Comparison of ENCODE assay signal across 8 cellular contexts in genomic region chr2:86396304-86396785, GRCh38.
DNase-seq lines count a peak whose midpoint lies in the region; ATAC-seq and TF ChIP-seq lines count a peak whose summit lies in the region.

No MANE protein-coding gene starts in this region.

- no peaks in the 10 kb centered on the region for H3K27me3 ChIP-seq in MM.1S (replicated peaks; ENCODE audit: insufficient read depth, low read length)

- H4K20me1 ChIP-seq in MM.1S (ENCODE audit: insufficient read depth, low read length), result no peaks in the 10 kb centered on the region

- H3K36me3 ChIP-seq in MM.1S (replicated peaks; ENCODE audit: insufficient read depth, low read length), result no peaks in the 10 kb centered on the region

- no peak overlapping the region for H2AFZ ChIP-seq in MM.1S (ENCODE audit: low read length)

- ATAC-seq in GM18520 (IDR thresholded peaks at IDR 0.05; ENCODE audit: unreplicated experiment), result no peak

- no peaks in the 10 kb centered on the region for H3K9me2 ChIP-seq in MM.1S (replicated peaks; ENCODE audit: insufficient read depth, low read length)

- DNase-seq in GM03348 (ENCODE audit: low spot score), result peak; percentile 36
- peak; percentile 10 for DNase-seq in MM.1S
- peak in 36 of 56 donors; percentile 3 to 79 (median 32) for DNase-seq in amygdala (lab: John Stamatoyannopoulos, UW)
- peak; percentile 61 for DNase-seq in kidney tubule cell (ENCODE audit: low spot score)
- DNase-seq in NCI-H510A (lab: John Stamatoyannopoulos, UW), result no peak
- DNase-seq in stimulated activated naive CD4-positive, alpha-beta T cell treated with Interleukin-2 at 50 U/mL for 16 hours (lab: John Stamatoyannopoulos, UW), result no peak
- no peak for DNase-seq in retina

- H3K9ac ChIP-seq in MM.1S (ENCODE audit: low read length), result no peak overlapping the region

- peak; percentile 32 for TF ChIP-seq CTCF in MM.1S (IDR thresholded peaks at IDR 0.05; ENCODE audit: low read length)

- H3K4me3 ChIP-seq in MM.1S (ENCODE audit: low read length), result no peak overlapping the region

- H3K4me1 ChIP-seq in MM.1S (ENCODE audit: low read length), result peaks cover 21% of the 10 kb centered on the region

- H3K9me3 ChIP-seq in MM.1S (replicated peaks; ENCODE audit: insufficient read depth, low read length), result no peaks in the 10 kb centered on the region

- H3K4me2 ChIP-seq in MM.1S (ENCODE audit: low read depth, low read length), result no peak overlapping the region

- H3F3A ChIP-seq in MM.1S (ENCODE audit: insufficient read depth, low read length), result peaks cover 11% of the 10 kb centered on the region

- H3K79me2 ChIP-seq in MM.1S (ENCODE audit: low read length), result no peaks in the 10 kb centered on the region

- no peak overlapping the region for H3K27ac ChIP-seq in MM.1S (ENCODE audit: low read length)

Comparison
In these comparisons a context has a peak if more than half of its experiments do, and no peak if none do; other contexts are left out.
1. DNase-seq: peak in GM03348 (single experiment), MM.1S (single experiment), amygdala (36 of 56) and kidney tubule cell (single experiment); none in NCI-H510A (single experiment), stimulated activated naive CD4-positive, alpha-beta T cell treated with Interleukin-2 at 50 U/mL for 16 hours (single experiment) and retina (single experiment).